In the genomic region with DNA sequence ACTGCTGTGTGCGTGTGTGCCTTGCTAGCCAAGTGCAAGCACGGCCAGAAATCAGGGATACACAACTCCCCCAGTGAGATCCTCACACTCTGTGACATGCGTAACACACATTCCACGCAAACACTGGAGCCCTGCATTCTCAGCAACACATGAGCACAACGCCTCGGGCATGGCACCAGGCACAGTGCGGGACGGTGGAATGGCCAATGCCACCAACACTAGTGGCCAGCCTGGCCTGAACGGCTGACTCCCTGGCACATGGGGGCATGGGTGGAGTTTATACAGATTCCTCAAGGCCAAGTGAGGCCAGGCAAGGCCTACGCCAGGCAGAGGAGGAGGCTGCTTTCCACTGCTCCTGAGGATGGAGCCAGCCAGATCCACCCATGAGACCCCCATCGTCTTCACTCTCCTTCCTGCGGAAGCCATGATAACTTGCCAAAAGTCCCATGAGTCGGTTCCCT, we compare ENCODE assay signal across 25 cellular contexts. TPM values are rescaled to one million over a fixed set of nuclear protein-coding genes. Genes with fewer than 3 reads are reported as not detected.
A peak's percentile ranks its signal among the peaks of the same experiment; 100 is the strongest.
DNase-seq lines count a peak whose midpoint lies in the region; ATAC-seq, FAIRE-seq and TF ChIP-seq lines count a peak whose summit lies in the region.
"Had no signal": no experiment of that assay in that cellular context is flagged by ENCODE, and none has a peak within 500 bp of the region (broad histone marks: within the 10 kb centered on the region; RNA-seq: fewer than 3 reads in every experiment).

No MANE protein-coding gene starts in this region.

- no peaks in the 10 kb centered on the region for H3K4me1 Mint-ChIP-seq in stimulated activated effector memory CD8-positive, alpha-beta T cell treated with anti-CD3 and anti-CD28 coated beads, Interleukin-12 subunit alpha, Interleukin-12 subunit beta, amount 100 ng/mL, for 72 hours

- H3K27me3 ChIP-seq in heart left ventricle (no peaks in the 10 kb centered on the region), colonic mucosa (no peaks in the 10 kb centered on the region)
- H3K27me3 ChIP-seq: brain microvascular endothelial cell, SJSA1, transverse colon had no signal

- H3K36me3 Mint-ChIP-seq in stimulated activated effector memory CD8-positive, alpha-beta T cell treated with anti-CD3 and anti-CD28 coated beads, Interleukin-12 subunit alpha, Interleukin-12 subunit beta, amount 100 ng/mL, for 72 hours = peaks cover 10% of the 10 kb centered on the region

- no peak overlapping the region for H3K9ac ChIP-seq in colonic mucosa (ENCODE audit: low read depth in 2 of 2, low read length in 2 of 2)
- H3K9ac ChIP-seq: KMS-11 had no signal

- intact Hi-C loops in Right ventricle myocardium superior (cut with DNase I) = no loop called here
- intact Hi-C loops in heart left ventricle (cut with DNase I) = loop anchor here in 1 of 10 donors (10.0 kb wide), 1 partner anchor 203 kb away; no protein-coding TSS in a partner anchor
- intact Hi-C loops in colonic mucosa (cut with DNase I) = no loop called here

- WGBS in heart left ventricle, 4 donors = 83 to 98% (median 94%) methylated on average over 7 to 13 of the region's 13 CpGs

- ATAC-seq in Right ventricle myocardium superior (ENCODE audit: poor library complexity) (no peak), heart left ventricle (no peak)
- peak; percentile 23 for ATAC-seq in stimulated activated effector memory CD8-positive, alpha-beta T cell treated with anti-CD3 and anti-CD28 coated beads, Interleukin-12 subunit alpha, Interleukin-12 subunit beta, amount 100 ng/mL, for 72 hours
- ATAC-seq: activated CD4-positive, CD25-positive, alpha-beta regulatory T cell treated with anti-CD3 and anti-CD28 coated beads, Interleukin-2, amount 50 U/mL, for 24 hours; activated T-cell treated with anti-CD3 and anti-CD28 coated beads, Interleukin-2, amount 50 U/mL, for 72 hours had no signal

- no peak for TF ChIP-seq POLR2A in heart left ventricle (IDR thresholded peaks at IDR 0.05)

- H3K27ac ChIP-seq in heart left ventricle = no peak overlapping the region
- no peak overlapping the region for H3K27ac ChIP-seq in colonic mucosa
- H3K27ac ChIP-seq: brain microvascular endothelial cell, epithelial cell of prostate, KMS-11, SJSA1, skin epidermis, transverse colon had no signal

- FAIRE-seq in urothelium cell line (lab: Jason Lieb, UNC) = no peak
- FAIRE-seq: TTC549 had no signal

- H3K36me3 ChIP-seq in heart left ventricle = peaks cover 0 to 29% (median 0%) of the 10 kb centered on the region in 9 donors
- no peaks in the 10 kb centered on the region for H3K36me3 ChIP-seq in colonic mucosa
- H3K36me3 ChIP-seq: brain microvascular endothelial cell, SJSA1, transverse colon had no signal

- no peaks in the 10 kb centered on the region for H3K4me1 ChIP-seq in heart left ventricle
- no peaks in the 10 kb centered on the region for H3K4me1 ChIP-seq in colonic mucosa
- H3K4me1 ChIP-seq: SJSA1, transverse colon had no signal

- DNase-seq in Right ventricle myocardium superior (peak; percentile 17), heart left ventricle (no peak), colonic mucosa (peak; percentile 9), mucosa of gallbladder (ENCODE audit: low spot score) (peak; percentile 5), urothelium cell line (ENCODE audit: low spot score) (no peak), foreskin melanocyte (no peak)
- DNase-seq in stimulated activated effector memory CD8-positive, alpha-beta T cell treated with anti-CD3 and anti-CD28 coated beads, Interleukin-12 subunit alpha, Interleukin-12 subunit beta, amount 100 ng/mL, for 72 hours (ENCODE audit: low spot score in 2 of 2) = peak in 1 of 2 donors; percentile 41
- DNase-seq: activated naive CD4-positive, alpha-beta T cell; activated T-cell treated with anti-CD3 and anti-CD28 coated beads, Interleukin-2, amount 50 U/mL, for 72 hours; brain microvascular endothelial cell; C1 segment of cervical spinal cord; COR-L47; effector CD4-positive, alpha-beta T cell; mesenchymal stem cell; NCI-H1417; NCI-H2081 treated with DMSO at 0.1 percent for 48 hours; NCI-H226; transverse colon had no signal

- H3K4me3 ChIP-seq in heart left ventricle = no peak overlapping the region
- H3K4me3 ChIP-seq in colonic mucosa = no peak overlapping the region
- H3K4me3 ChIP-seq: SJSA1, skin epidermis, transverse colon had no signal

- no peak overlapping the region for H3K4me3 Mint-ChIP-seq in stimulated activated effector memory CD8-positive, alpha-beta T cell treated with anti-CD3 and anti-CD28 coated beads, Interleukin-12 subunit alpha, Interleukin-12 subunit beta, amount 100 ng/mL, for 72 hours
- H3K4me3 Mint-ChIP-seq: activated T-cell treated with anti-CD3 and anti-CD28 coated beads, Interleukin-2, amount 50 U/mL, for 72 hours; T-helper 1 cell treated with Interleukin-12 subunit alpha and Interleukin-12 subunit beta and Interleukin-4 antibody, amounts not matched to agents 30 μg/mL and 1 μg/mL, for 36 hours had no signal

- no peak overlapping the region for H3K27ac Mint-ChIP-seq in stimulated activated effector memory CD8-positive, alpha-beta T cell treated with anti-CD3 and anti-CD28 coated beads, Interleukin-12 subunit alpha, Interleukin-12 subunit beta, amount 100 ng/mL, for 72 hours
- H3K27ac Mint-ChIP-seq: activated T-cell treated with anti-CD3 and anti-CD28 coated beads, Interleukin-2, amount 50 U/mL, for 72 hours; T-helper 1 cell treated with Interleukin-12 subunit alpha and Interleukin-12 subunit beta and Interleukin-4 antibody, amounts not matched to agents 30 μg/mL and 1 μg/mL, for 36 hours had no signal

- H3K9me3 Mint-ChIP-seq in stimulated activated effector memory CD8-positive, alpha-beta T cell treated with anti-CD3 and anti-CD28 coated beads, Interleukin-12 subunit alpha, Interleukin-12 subunit beta, amount 100 ng/mL, for 72 hours = no peaks in the 10 kb centered on the region
- H3K9me3 Mint-ChIP-seq: activated T-cell treated with anti-CD3 and anti-CD28 coated beads, Interleukin-2, amount 50 U/mL, for 72 hours; T-helper 1 cell treated with Interleukin-12 subunit alpha and Interleukin-12 subunit beta and Interleukin-4 antibody, amounts not matched to agents 30 μg/mL and 1 μg/mL, for 36 hours had no signal

- H3K9me3 ChIP-seq in heart left ventricle = no peaks in the 10 kb centered on the region
- no peaks in the 10 kb centered on the region for H3K9me3 ChIP-seq in colonic mucosa
- H3K9me3 ChIP-seq: SJSA1, transverse colon had no signal

- TF ChIP-seq CTCF in heart left ventricle (IDR thresholded peaks at IDR 0.05) = no peak
- no peak for TF ChIP-seq CTCF in colonic mucosa (IDR thresholded peaks at IDR 0.05)

RNA-seq across cellular contexts. Expression of a gene that starts 56.2 kb away (rescaled TPM):
- total RNA-seq in Right ventricle myocardium superior (5.6 TPM), heart left ventricle (10 to 100 TPM in 1 of 9 donors, 1 to 10 TPM in 8; 3.1 to 11.7 (median 5.6) TPM), colonic mucosa (10 to 100 TPM; 12.3 to 18.1 TPM), mucosa of gallbladder (25.6 TPM)
- polyA plus RNA-seq in heart left ventricle = 1 to 10 TPM; 2.4 to 4.9 TPM

RNA-seq across cellular contexts. Expression of a gene that starts 58.6 kb away (rescaled TPM):
- total RNA-seq in Right ventricle myocardium superior (11.5 TPM), heart left ventricle (10 to 100 TPM in 7 of 9 donors, 1 to 10 TPM in 2; 6.7 to 23.9 (median 15.4) TPM), colonic mucosa (1 to 10 TPM; 3.9 to 5.3 TPM), mucosa of gallbladder (4.0 TPM)
- polyA plus RNA-seq in heart left ventricle = 1 to 10 TPM; 3.6 to 9.3 TPM

Comparison
In these comparisons a context has a peak if more than half of its experiments do, and no peak if none do; other contexts are left out.
1. DNase-seq: peak in Right ventricle myocardium superior (single experiment), colonic mucosa (single experiment) and mucosa of gallbladder (single experiment); none in heart left ventricle (0 of 5), urothelium cell line (single experiment) and foreskin melanocyte (single experiment).